In the genomic region with DNA sequence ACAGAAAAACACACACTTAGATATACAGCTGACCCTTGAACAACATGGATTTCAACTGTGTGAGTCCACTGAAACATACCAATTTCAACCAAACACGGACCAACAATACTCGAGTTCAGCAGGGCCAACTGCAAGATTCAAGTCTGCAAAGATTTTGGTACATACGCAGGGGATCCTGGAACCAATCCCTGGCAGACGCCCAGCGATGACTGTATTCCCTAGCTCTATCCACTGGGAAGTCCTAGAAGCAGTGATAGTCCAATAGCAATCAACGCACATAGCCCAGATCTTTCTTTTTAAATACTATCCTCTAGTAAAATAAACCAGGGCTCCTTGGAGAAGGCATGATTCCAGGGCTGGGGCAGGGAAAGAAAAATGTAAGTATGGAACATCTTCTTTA, we compare ENCODE assay signal across 16 cellular contexts.
"Had no signal": no experiment of that assay in that cellular context is flagged by ENCODE, and none has a peak within 500 bp of the region (broad histone marks: within the 10 kb centered on the region; RNA-seq: fewer than 3 reads in every experiment).

No MANE protein-coding gene starts in this region.

- H3K9me3 ChIP-seq: left lung, transverse colon had no signal

- H3K27me3 ChIP-seq: brain microvascular endothelial cell, dorsolateral prefrontal cortex, left lung, transverse colon had no signal

- H3K27me3 Mint-ChIP-seq: activated CD4-positive, alpha-beta T cell treated with anti-CD3 and anti-CD28 coated beads, Interleukin-2, amount 10 ng/mL, durations not matched to agents 24 days and 14 days had no signal

- H3K4me3 ChIP-seq: dorsolateral prefrontal cortex, left lung, SK-N-MC, smooth muscle cell, transverse colon had no signal

- DNase-seq: activated CD4-positive, alpha-beta T cell treated with anti-CD3 and anti-CD28 coated beads, Interleukin-2, amount 10 ng/mL, durations not matched to agents 24 days and 14 days; activated CD8-positive, alpha-beta memory T cell treated with anti-CD3 and anti-CD28 coated beads for 24 hours; activated naive CD4-positive, alpha-beta T cell treated with anti-CD3 and anti-CD28 coated beads for 36 hours; amniotic stem cell; brain microvascular endothelial cell; dorsolateral prefrontal cortex; foreskin melanocyte; islet precursor cell; left lung; mesendoderm; nephron progenitor cell; T-helper 1 cell; transverse colon had no signal

- H3K27ac Mint-ChIP-seq: activated naive CD4-positive, alpha-beta T cell treated with anti-CD3 and anti-CD28 coated beads for 36 hours; nephron progenitor cell; WTC11 had no signal

- ATAC-seq: left lung, WTC11 had no signal

- H3K4me3 Mint-ChIP-seq: activated CD4-positive, alpha-beta T cell treated with anti-CD3 and anti-CD28 coated beads, Interleukin-2, amount 10 ng/mL, durations not matched to agents 24 days and 14 days; activated naive CD4-positive, alpha-beta T cell treated with anti-CD3 and anti-CD28 coated beads for 36 hours; nephron progenitor cell; WTC11 had no signal

- H3K9me3 Mint-ChIP-seq: activated CD4-positive, alpha-beta T cell treated with anti-CD3 and anti-CD28 coated beads, Interleukin-2, amount 10 ng/mL, durations not matched to agents 24 days and 14 days; activated naive CD4-positive, alpha-beta T cell treated with anti-CD3 and anti-CD28 coated beads for 36 hours; nephron progenitor cell; WTC11 had no signal

- H3K27ac ChIP-seq: brain microvascular endothelial cell, dorsolateral prefrontal cortex, left lung, SK-N-MC, transverse colon had no signal
